Comparison of ENCODE assay signal across 11 cellular contexts in the genomic region with DNA sequence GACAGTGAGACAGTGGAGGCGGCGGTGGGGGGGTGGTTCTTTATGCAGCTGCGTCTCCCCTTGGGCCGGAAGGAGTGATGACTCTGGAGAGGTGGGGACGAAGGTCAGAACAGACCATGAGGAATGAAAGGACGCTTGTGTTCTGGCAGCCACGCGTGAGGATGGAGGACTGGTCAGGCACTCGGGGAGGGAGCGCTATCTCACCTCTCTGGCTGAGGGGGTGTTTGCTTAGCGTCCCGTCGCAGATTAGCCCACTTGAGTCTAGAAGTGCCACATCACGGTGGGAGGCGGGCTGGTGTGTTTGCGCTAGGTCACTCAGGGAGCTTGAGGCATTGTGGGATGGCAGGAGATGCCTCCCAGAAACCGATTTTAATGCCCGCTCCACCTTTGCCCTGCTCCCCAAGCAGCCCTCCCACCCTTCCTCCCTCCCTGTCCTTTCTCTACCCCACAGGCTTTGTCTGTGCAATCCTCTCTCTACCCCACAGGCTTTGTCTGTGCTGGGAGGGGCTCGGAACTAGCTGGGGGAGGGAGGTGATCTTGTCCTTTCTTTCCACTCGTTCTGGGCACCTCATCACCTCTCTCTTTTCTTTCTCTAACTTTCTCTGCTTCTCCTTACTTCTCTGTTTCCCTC.
DNase-seq lines count a peak whose midpoint lies in the region; ATAC-seq and TF ChIP-seq lines count a peak whose summit lies in the region.
"Had no signal": no experiment of that assay in that cellular context is flagged by ENCODE, and none has a peak within 500 bp of the region (broad histone marks: within the 10 kb centered on the region; RNA-seq: fewer than 3 reads in every experiment).

No MANE protein-coding gene starts in this region.

- no peak overlapping the region for H3K9ac ChIP-seq in neuronal stem cell (ENCODE audit: low read depth, low read length, poor library complexity)
- H3K9ac ChIP-seq: SK-N-SH had no signal

- H3K14ac ChIP-seq in neuronal stem cell (ENCODE audit: low read length), result peak overlapping the region; percentile 59

- peaks cover 63% of the 10 kb centered on the region for H3K27me3 ChIP-seq in left ventricle myocardium inferior (ENCODE audit: low read depth)
- H3K27me3 ChIP-seq in neuronal stem cell (ENCODE audit: control insufficient read depth in 3 of 3, insufficient read depth in 3 of 3, low read depth in 1 of 3, low read length in 3 of 3), result no peaks in the 10 kb centered on the region

- no peak for ATAC-seq in HG03095 (IDR thresholded peaks at IDR 0.05; ENCODE audit: unreplicated experiment)
- ATAC-seq in HG03108 (IDR thresholded peaks at IDR 0.05; ENCODE audit: unreplicated experiment), result no peak
- ATAC-seq: HCT116 had no signal

- H4K8ac ChIP-seq in neuronal stem cell (ENCODE audit: low read depth, low read length), result peak overlapping the region; percentile 7

- peak; percentile 72 for DNase-seq in DMS79 treated with DMSO at 0.1 percent for 48 hours (lab: John Stamatoyannopoulos, UW)
- peak; percentile 26 for DNase-seq in NCI-H345 (lab: John Stamatoyannopoulos, UW)
- DNase-seq in left ventricle myocardium inferior, result no peak
- peak; percentile 33 for DNase-seq in neuronal stem cell (ENCODE audit: low spot score)
- DNase-seq in LoVo (ENCODE audit: low spot score), result no peak
- no peak for DNase-seq in NCI-H2171 treated with DMSO at 0.1 percent for 48 hours (lab: John Stamatoyannopoulos, UW)
- DNase-seq: stimulated activated naive CD4-positive, alpha-beta T cell had no signal

- H3K27ac ChIP-seq in left ventricle myocardium inferior (replicated peaks) (peak overlapping the region; percentile 60), neuronal stem cell (replicated peaks; ENCODE audit: low read length) (peak overlapping the region; percentile 84)

- H3K79me1 ChIP-seq in neuronal stem cell (ENCODE audit: low read depth, low read length), result peaks cover 2% of the 10 kb centered on the region

- no peak for TF ChIP-seq CTCF in left ventricle myocardium inferior (IDR thresholded peaks at IDR 0.05; ENCODE audit: borderline replicate concordance)

- H4K91ac ChIP-seq in neuronal stem cell (ENCODE audit: low read depth, low read length, poor library complexity), result peak overlapping the region; percentile 61

- no CpG with 5 or more reads among the region's 20 CpGs for WGBS in neuronal stem cell (ENCODE audit: extremely low coverage in 2 of 2, insufficient read length in 2 of 2, insufficient replicate concordance in 1 of 2), 2 donors

- H3K4ac ChIP-seq in neuronal stem cell (ENCODE audit: low read length), result peak overlapping the region; percentile 19

- H2BK120ac ChIP-seq in neuronal stem cell (ENCODE audit: low read depth, low read length), result peak overlapping the region; percentile 49

- H2AK5ac ChIP-seq in neuronal stem cell (ENCODE audit: low read depth, low read length), result peak overlapping the region; percentile 91

- H2BK15ac ChIP-seq in neuronal stem cell (ENCODE audit: low read length), result peak overlapping the region; percentile 87

- H2BK12ac ChIP-seq in neuronal stem cell (ENCODE audit: low read length), result peak overlapping the region; percentile 16

- peak overlapping the region; percentile 50 for H2AFZ ChIP-seq in neuronal stem cell (ENCODE audit: low read length)

- H3K4me2 ChIP-seq in neuronal stem cell (ENCODE audit: insufficient read depth, low read length, poor library complexity, severe bottlenecking), result peak overlapping the region; percentile 39
- H3K4me2 ChIP-seq: SK-N-SH had no signal

- H3K4me1 ChIP-seq in left ventricle myocardium inferior, result peaks cover 39% of the 10 kb centered on the region
- H3K4me1 ChIP-seq in neuronal stem cell (ENCODE audit: control insufficient read depth in 2 of 2, insufficient read depth in 1 of 2, low read depth in 1 of 2, low read length in 2 of 2), result peaks cover 34 to 43% of the 10 kb centered on the region in 2 donors

- peak overlapping the region; percentile 82 for H2BK5ac ChIP-seq in neuronal stem cell (ENCODE audit: low read length)

- peak overlapping the region; percentile 92 for H3K18ac ChIP-seq in neuronal stem cell (ENCODE audit: low read length)

- peak overlapping the region; percentile 16 for H3K23ac ChIP-seq in neuronal stem cell (ENCODE audit: low read depth, low read length, poor library complexity)

- H3K36me3 ChIP-seq in left ventricle myocardium inferior (no peaks in the 10 kb centered on the region), neuronal stem cell (replicated peaks in 1 of 2; ENCODE audit: control insufficient read depth in 2 of 2, insufficient read depth in 2 of 2, low read length in 2 of 2) (peaks cover 0 to 20% of the 10 kb centered on the region in 2 donors)

- H3K9me3 ChIP-seq in left ventricle myocardium inferior (replicated peaks) (no peaks in the 10 kb centered on the region), neuronal stem cell (replicated peaks in 1 of 2; ENCODE audit: control insufficient read depth in 2 of 2, insufficient read depth in 1 of 2, low read depth in 1 of 2, low read length in 2 of 2) (no peaks in the 10 kb centered on the region)
- H3K9me3 ChIP-seq: SK-N-SH had no signal

- peak overlapping the region; percentile 26 for H3K4me3 ChIP-seq in left ventricle myocardium inferior
- H3K4me3 ChIP-seq in neuronal stem cell (ENCODE audit: low read length in 2 of 2), result no peak overlapping the region

- intact Hi-C loops in left ventricle myocardium inferior (cut with micrococcal nuclease), result no loop called here

Comparison
In these comparisons a context has a peak if more than half of its experiments do, and no peak if none do; other contexts are left out.
1. DNase-seq: peak in DMS79 treated with DMSO at 0.1 percent for 48 hours (single experiment), NCI-H345 (single experiment) and neuronal stem cell (single experiment); none in left ventricle myocardium inferior (single experiment), LoVo (single experiment) and NCI-H2171 treated with DMSO at 0.1 percent for 48 hours (single experiment).